In genomic region chr10:86711237-86711956, GRCh38 we compare ENCODE assay signal across 1 cellular context.
TF ChIP-seq lines count a peak whose summit lies in the region.

No MANE protein-coding gene starts in this region.

TF ChIP-seq in GM12878, 131 proteins besides CTCF, POLR2A, EP300 and RAD21 (continues in another document):
- TF ChIP-seq E2F8 (IDR thresholded peaks at IDR 0.05; ENCODE audit: low read depth, partially characterized antibody) (no peak), ATF3 (IDR thresholded peaks at IDR 0.05; ENCODE audit: borderline replicate concordance, extremely low read depth, low read depth, low read length) (no peak), TAF1 (IDR thresholded peaks at IDR 0.05; ENCODE audit: borderline replicate concordance, low read depth, low read length) (peak; percentile 62; the same call in 1 of the 2 replicates), ZNF687 (IDR thresholded peaks at IDR 0.05) (peak; percentile 48), JUND (IDR thresholded peaks at IDR 0.05; ENCODE audit: low read depth, low read length) (peak; percentile 46; the same call in 1 of the 2 replicates), TCF3 (IDR thresholded peaks at IDR 0.05; ENCODE audit: borderline replicate concordance, insufficient read depth, low read depth, low read length) (peak; percentile 74), MEF2B (IDR thresholded peaks at IDR 0.05; ENCODE audit: partially characterized antibody, poor library complexity, severe bottlenecking) (no peak), SMC3 (IDR thresholded peaks at IDR 0.05; ENCODE audit: borderline replicate concordance, low read length) (peak; percentile 89), RB1 (IDR thresholded peaks at IDR 0.05; ENCODE audit: borderline replicate concordance) (peak; percentile 69; the same call in 1 of the 2 replicates), NR2C1 (IDR thresholded peaks at IDR 0.05) (0 out of 2 replicates have a peak, but pooled peaks have one; percentile 13), ZBTB33 (IDR thresholded peaks at IDR 0.05) (no peak), NBN (IDR thresholded peaks at IDR 0.05) (peak; percentile 1; the same call in 1 of the 2 replicates), MEF2A (IDR thresholded peaks at IDR 0.05; ENCODE audit: insufficient read depth, low read depth, low read length) (no peak), CEBPB (IDR thresholded peaks at IDR 0.05; ENCODE audit: borderline replicate concordance in 1 of 2, low read depth in 2 of 2, low read length in 2 of 2) (no peak), MTA2 (IDR thresholded peaks at IDR 0.05; ENCODE audit: low read depth) (no peak), CBX3 (IDR thresholded peaks at IDR 0.05; ENCODE audit: borderline replicate concordance, low read depth) (no peak), TBL1XR1 (IDR thresholded peaks at IDR 0.05; ENCODE audit: low read depth, low read length) (0 out of 2 replicates have a peak, but pooled peaks have one; percentile 30), ZBTB4 (CRISPR knock-in tag; IDR thresholded peaks at IDR 0.05) (no peak), SMAD1 (IDR thresholded peaks at IDR 0.05; ENCODE audit: low read depth, partially characterized antibody) (no peak), KDM1A (IDR thresholded peaks at IDR 0.05; ENCODE audit: borderline replicate concordance) (no peak), IRF4 (IDR thresholded peaks at IDR 0.05; ENCODE audit: low read depth, low read length) (no peak), TCF7 (IDR thresholded peaks at IDR 0.05; ENCODE audit: borderline replicate concordance) (no peak), BMI1 (IDR thresholded peaks at IDR 0.05; ENCODE audit: borderline replicate concordance) (no peak), SIX5 (IDR thresholded peaks at IDR 0.05; ENCODE audit: low read depth, low read length, severe bottlenecking) (no peak), RELA (IDR thresholded peaks at IDR 0.05; ENCODE audit: borderline replicate concordance, partially characterized antibody) (no peak), E2F4 (IDR thresholded peaks at IDR 0.05; ENCODE audit: low read depth, low read length) (peak; percentile 27; the same call in 1 of the 2 replicates), SMAD5 (IDR thresholded peaks at IDR 0.05; ENCODE audit: low read depth) (0 out of 2 replicates have a peak, but pooled peaks have one; percentile 51), MXI1 (IDR thresholded peaks at IDR 0.05; ENCODE audit: low read depth, low read length) (no peak), KLF5 (IDR thresholded peaks at IDR 0.05; ENCODE audit: partially characterized antibody) (no peak), JUNB (IDR thresholded peaks at IDR 0.05) (no peak), RCOR1 (conservative IDR thresholded peaks at IDR 0.05; ENCODE audit: low read depth, low read length) (no peak), PRDM15 (CRISPR knock-in tag; IDR thresholded peaks at IDR 0.05) (no peak), HSF1 (IDR thresholded peaks at IDR 0.05; ENCODE audit: low read depth, low read length) (no peak), CREB1 (IDR thresholded peaks at IDR 0.05; ENCODE audit: low read depth) (peak; percentile 61), RAD51 (IDR thresholded peaks at IDR 0.05) (no peak), MAX (IDR thresholded peaks at IDR 0.05; ENCODE audit: low read depth, low read length) (no peak), CHD1 (IDR thresholded peaks at IDR 0.05; ENCODE audit: low read depth, low read length) (no peak; the same call in 1 of the 2 replicates), FOXM1 (IDR thresholded peaks at IDR 0.05; ENCODE audit: low read depth, low read length) (0 out of 2 replicates have a peak, but pooled peaks have one; percentile 33), ASH2L (IDR thresholded peaks at IDR 0.05; ENCODE audit: borderline replicate concordance, low read depth) (0 out of 2 replicates have a peak, but pooled peaks have one; percentile 32), TCF12 (IDR thresholded peaks at IDR 0.05; ENCODE audit: low read depth, low read length) (peak; percentile 70; the same call in 1 of the 2 replicates), NFYA (IDR thresholded peaks at IDR 0.05; ENCODE audit: borderline replicate concordance, low read depth, low read length) (no peak), CBFB (IDR thresholded peaks at IDR 0.05; ENCODE audit: low read depth) (no peak), BHLHE40 (IDR thresholded peaks at IDR 0.05; ENCODE audit: borderline replicate concordance in 1 of 2, low read depth in 2 of 2, low read length in 1 of 2) (peak; percentile 40 to 57; a peak in 3 of 4 replicates)
